Comparison of ENCODE assay signal across 2 cellular contexts in the genomic region with DNA sequence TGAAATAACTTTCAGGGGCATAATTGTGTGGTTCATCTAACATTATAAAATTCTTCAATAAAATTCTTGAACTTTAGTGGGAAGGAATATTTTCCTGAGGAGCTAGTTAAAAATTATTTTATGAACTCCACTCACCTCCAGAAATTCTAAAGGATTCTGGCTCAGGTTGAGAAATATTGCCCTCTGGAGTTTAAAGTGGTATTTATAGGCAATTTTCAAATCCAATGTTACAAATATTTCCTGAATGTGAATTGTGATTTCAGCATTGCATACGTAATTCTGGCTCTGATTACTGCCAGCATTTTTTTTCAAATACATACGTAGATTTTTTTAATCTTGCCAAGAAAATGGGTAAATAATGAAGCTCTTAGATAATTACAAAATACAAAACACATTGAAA.
TF ChIP-seq lines count a peak whose summit lies in the region.

No MANE protein-coding gene starts in this region.

TF ChIP-seq in liver, 16 proteins besides CTCF, POLR2A, EP300 and RAD21 (continued from another document):
- TF ChIP-seq, protein P1, sequence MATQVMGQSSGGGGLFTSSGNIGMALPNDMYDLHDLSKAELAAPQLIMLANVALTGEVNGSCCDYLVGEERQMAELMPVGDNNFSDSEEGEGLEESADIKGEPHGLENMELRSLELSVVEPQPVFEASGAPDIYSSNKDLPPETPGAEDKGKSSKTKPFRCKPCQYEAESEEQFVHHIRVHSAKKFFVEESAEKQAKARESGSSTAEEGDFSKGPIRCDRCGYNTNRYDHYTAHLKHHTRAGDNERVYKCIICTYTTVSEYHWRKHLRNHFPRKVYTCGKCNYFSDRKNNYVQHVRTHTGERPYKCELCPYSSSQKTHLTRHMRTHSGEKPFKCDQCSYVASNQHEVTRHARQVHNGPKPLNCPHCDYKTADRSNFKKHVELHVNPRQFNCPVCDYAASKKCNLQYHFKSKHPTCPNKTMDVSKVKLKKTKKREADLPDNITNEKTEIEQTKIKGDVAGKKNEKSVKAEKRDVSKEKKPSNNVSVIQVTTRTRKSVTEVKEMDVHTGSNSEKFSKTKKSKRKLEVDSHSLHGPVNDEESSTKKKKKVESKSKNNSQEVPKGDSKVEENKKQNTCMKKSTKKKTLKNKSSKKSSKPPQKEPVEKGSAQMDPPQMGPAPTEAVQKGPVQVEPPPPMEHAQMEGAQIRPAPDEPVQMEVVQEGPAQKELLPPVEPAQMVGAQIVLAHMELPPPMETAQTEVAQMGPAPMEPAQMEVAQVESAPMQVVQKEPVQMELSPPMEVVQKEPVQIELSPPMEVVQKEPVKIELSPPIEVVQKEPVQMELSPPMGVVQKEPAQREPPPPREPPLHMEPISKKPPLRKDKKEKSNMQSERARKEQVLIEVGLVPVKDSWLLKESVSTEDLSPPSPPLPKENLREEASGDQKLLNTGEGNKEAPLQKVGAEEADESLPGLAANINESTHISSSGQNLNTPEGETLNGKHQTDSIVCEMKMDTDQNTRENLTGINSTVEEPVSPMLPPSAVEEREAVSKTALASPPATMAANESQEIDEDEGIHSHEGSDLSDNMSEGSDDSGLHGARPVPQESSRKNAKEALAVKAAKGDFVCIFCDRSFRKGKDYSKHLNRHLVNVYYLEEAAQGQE (IDR thresholded peaks at IDR 0.05) = no peak
- TF ChIP-seq YY1 (IDR thresholded peaks at IDR 0.05) (no peak), NR2F2 (IDR thresholded peaks at IDR 0.05) (no peak), HNF4G (IDR thresholded peaks at IDR 0.05) (no peak), JUND (IDR thresholded peaks at IDR 0.05) (no peak)
TF ChIP-seq in liver: peak in this region for 0.

TF ChIP-seq in HepG2, 621 proteins besides CTCF, POLR2A, EP300 and RAD21 (continued from another document):
- TF ChIP-seq, protein P2, sequence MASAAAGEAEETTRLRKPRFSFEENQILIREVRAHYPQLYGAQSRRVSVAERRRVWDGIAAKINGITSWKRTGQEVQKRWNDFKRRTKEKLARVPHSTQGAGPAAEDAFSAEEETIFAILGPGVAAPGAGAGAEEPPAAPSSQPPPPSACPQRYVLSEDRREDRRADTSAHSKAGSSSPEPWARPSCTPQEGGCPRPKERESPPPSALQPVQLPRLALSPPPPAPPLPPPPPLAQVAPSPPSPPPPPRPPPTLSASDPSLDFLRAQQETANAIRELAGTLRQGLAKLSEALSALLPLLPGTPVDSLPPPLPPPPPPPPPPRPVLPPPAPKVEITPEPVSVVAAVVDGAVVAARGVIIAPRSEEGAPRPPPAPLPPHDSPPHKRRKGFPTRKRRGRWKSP (CRISPR knock-in tag; IDR thresholded peaks at IDR 0.05) = no peak
- no peak for TF ChIP-seq PPARG (CRISPR knock-in tag; conservative IDR thresholded peaks at IDR 0.05)
- TF ChIP-seq ZNF282 (IDR thresholded peaks at IDR 0.05; ENCODE audit: partially characterized antibody) = no peak
- TF ChIP-seq HDAC1 (CRISPR knock-in tag; IDR thresholded peaks at IDR 0.05) = no peak
- no peak for TF ChIP-seq CHD4 (IDR thresholded peaks at IDR 0.05; ENCODE audit: borderline replicate concordance, low read length)
- TF ChIP-seq, protein P3, sequence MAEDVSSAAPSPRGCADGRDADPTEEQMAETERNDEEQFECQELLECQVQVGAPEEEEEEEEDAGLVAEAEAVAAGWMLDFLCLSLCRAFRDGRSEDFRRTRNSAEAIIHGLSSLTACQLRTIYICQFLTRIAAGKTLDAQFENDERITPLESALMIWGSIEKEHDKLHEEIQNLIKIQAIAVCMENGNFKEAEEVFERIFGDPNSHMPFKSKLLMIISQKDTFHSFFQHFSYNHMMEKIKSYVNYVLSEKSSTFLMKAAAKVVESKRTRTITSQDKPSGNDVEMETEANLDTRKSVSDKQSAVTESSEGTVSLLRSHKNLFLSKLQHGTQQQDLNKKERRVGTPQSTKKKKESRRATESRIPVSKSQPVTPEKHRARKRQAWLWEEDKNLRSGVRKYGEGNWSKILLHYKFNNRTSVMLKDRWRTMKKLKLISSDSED (CRISPR knock-in tag; IDR thresholded peaks at IDR 0.05) = no peak
- TF ChIP-seq, protein P4, sequence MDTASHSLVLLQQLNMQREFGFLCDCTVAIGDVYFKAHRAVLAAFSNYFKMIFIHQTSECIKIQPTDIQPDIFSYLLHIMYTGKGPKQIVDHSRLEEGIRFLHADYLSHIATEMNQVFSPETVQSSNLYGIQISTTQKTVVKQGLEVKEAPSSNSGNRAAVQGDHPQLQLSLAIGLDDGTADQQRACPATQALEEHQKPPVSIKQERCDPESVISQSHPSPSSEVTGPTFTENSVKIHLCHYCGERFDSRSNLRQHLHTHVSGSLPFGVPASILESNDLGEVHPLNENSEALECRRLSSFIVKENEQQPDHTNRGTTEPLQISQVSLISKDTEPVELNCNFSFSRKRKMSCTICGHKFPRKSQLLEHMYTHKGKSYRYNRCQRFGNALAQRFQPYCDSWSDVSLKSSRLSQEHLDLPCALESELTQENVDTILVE (CRISPR knock-in tag; IDR thresholded peaks at IDR 0.05) = no peak
- TF ChIP-seq, protein P5, sequence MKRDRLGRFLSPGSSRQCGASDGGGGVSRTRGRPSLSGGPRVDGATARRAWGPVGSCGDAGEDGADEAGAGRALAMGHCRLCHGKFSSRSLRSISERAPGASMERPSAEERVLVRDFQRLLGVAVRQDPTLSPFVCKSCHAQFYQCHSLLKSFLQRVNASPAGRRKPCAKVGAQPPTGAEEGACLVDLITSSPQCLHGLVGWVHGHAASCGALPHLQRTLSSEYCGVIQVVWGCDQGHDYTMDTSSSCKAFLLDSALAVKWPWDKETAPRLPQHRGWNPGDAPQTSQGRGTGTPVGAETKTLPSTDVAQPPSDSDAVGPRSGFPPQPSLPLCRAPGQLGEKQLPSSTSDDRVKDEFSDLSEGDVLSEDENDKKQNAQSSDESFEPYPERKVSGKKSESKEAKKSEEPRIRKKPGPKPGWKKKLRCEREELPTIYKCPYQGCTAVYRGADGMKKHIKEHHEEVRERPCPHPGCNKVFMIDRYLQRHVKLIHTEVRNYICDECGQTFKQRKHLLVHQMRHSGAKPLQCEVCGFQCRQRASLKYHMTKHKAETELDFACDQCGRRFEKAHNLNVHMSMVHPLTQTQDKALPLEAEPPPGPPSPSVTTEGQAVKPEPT (CRISPR knock-in tag; IDR thresholded peaks at IDR 0.05; ENCODE audit: low read depth) = no peak
- TF ChIP-seq NFYB (CRISPR knock-in tag; IDR thresholded peaks at IDR 0.05) = no peak
- TF ChIP-seq, protein P6, sequence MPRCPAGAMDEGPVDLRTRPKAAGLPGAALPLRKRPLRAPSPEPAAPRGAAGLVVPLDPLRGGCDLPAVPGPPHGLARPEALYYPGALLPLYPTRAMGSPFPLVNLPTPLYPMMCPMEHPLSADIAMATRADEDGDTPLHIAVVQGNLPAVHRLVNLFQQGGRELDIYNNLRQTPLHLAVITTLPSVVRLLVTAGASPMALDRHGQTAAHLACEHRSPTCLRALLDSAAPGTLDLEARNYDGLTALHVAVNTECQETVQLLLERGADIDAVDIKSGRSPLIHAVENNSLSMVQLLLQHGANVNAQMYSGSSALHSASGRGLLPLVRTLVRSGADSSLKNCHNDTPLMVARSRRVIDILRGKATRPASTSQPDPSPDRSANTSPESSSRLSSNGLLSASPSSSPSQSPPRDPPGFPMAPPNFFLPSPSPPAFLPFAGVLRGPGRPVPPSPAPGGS (CRISPR knock-in tag; IDR thresholded peaks at IDR 0.05) = no peak
- no peak for TF ChIP-seq ZNF543 (CRISPR knock-in tag; IDR thresholded peaks at IDR 0.05)
- TF ChIP-seq ZNF264 (CRISPR knock-in tag; IDR thresholded peaks at IDR 0.05) = no peak
